1 cellular context compared by ENCODE assay signal in genomic region chr16:28553776-28554633, GRCh38.
TF ChIP-seq lines count a peak whose summit lies in the region.

SGF29 (plus strand) TSS chr16:28553920; CDS start chr16:28581070, 27,150 bp downstream.

TF ChIP-seq in SK-N-SH, 30 proteins besides CTCF, POLR2A, EP300 and RAD21 (continued from another document):
- TF ChIP-seq SIN3A (IDR thresholded peaks at IDR 0.05; ENCODE audit: borderline replicate concordance, low read depth, low read length) (no peak), YY1 (IDR thresholded peaks at IDR 0.05; ENCODE audit: low read depth) (no peak), CHD2 (IDR thresholded peaks at IDR 0.05; ENCODE audit: low read length, partially characterized antibody) (peak; percentile 4), TAF1 (IDR thresholded peaks at IDR 0.05; ENCODE audit: borderline replicate concordance, low read depth, low read length) (peak; percentile 44; the same call in 1 of the 2 replicates), ELF1 (IDR thresholded peaks at IDR 0.05) (0 out of 2 replicates have a peak, but pooled peaks have one; percentile 24), MXI1 (IDR thresholded peaks at IDR 0.05; ENCODE audit: low read depth, low read length) (peak; percentile 82), JUND (IDR thresholded peaks at IDR 0.05) (no peak), SMC3 (IDR thresholded peaks at IDR 0.05; ENCODE audit: low read depth, low read length) (no peak), IRF3 (IDR thresholded peaks at IDR 0.05; ENCODE audit: low read depth, low read length) (no peak), TEAD4 (IDR thresholded peaks at IDR 0.05; ENCODE audit: borderline replicate concordance, insufficient read depth) (no peak), NFIC (IDR thresholded peaks at IDR 0.05; ENCODE audit: borderline replicate concordance) (no peak)
- TF ChIP-seq, protein P1, sequence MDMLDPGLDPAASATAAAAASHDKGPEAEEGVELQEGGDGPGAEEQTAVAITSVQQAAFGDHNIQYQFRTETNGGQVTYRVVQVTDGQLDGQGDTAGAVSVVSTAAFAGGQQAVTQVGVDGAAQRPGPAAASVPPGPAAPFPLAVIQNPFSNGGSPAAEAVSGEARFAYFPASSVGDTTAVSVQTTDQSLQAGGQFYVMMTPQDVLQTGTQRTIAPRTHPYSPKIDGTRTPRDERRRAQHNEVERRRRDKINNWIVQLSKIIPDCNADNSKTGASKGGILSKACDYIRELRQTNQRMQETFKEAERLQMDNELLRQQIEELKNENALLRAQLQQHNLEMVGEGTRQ (IDR thresholded peaks at IDR 0.05; ENCODE audit: borderline replicate concordance, low read depth, low read length) = no peak
TF ChIP-seq in SK-N-SH: peak in this region for 8.
